ENCODE assay signal across 9 cellular contexts in genomic region chr7:148772297-148773089, GRCh38.
DNase-seq lines count a peak whose midpoint lies in the region; ATAC-seq, FAIRE-seq and TF ChIP-seq lines count a peak whose summit lies in the region.
"Had no signal": no experiment of that assay in that cellular context is flagged by ENCODE, and none has a peak within 500 bp of the region (broad histone marks: within the 10 kb centered on the region; RNA-seq: fewer than 3 reads in every experiment).

No MANE protein-coding gene starts in this region.

- DNase-seq in D721Med (ENCODE audit: insufficient read length, low spot score) (peak; percentile 37), NCI-H524 (lab: John Stamatoyannopoulos, UW) (peak; percentile 32 to 83), brain microvascular endothelial cell (peak; percentile 94), retina (peak; percentile 11), DMS114 treated with DMSO at 0.1 percent for 48 hours (lab: John Stamatoyannopoulos, UW; ENCODE audit: unreplicated experiment) (no peak), NCI-H1436 treated with DMSO at 0.1 percent for 48 hours (lab: John Stamatoyannopoulos, UW) (no peak)
- DNase-seq: left cardiac atrium had no signal

- FAIRE-seq in D721Med (lab: Jason Lieb, UNC): no peak

- peaks cover 7% of the 10 kb centered on the region for H3K36me3 ChIP-seq in brain microvascular endothelial cell (replicated peaks)

- TF ChIP-seq CTCF in D721Med (IDR thresholded peaks at IDR 0.05; ENCODE audit: insufficient read depth, missing control alignments): no peak
- no peak for TF ChIP-seq CTCF in brain microvascular endothelial cell (IDR thresholded peaks at IDR 0.05; ENCODE audit: low read depth, low read length, missing control alignments)

- H3K27ac ChIP-seq in brain microvascular endothelial cell: peak overlapping the region; percentile 52

- no peak overlapping the region for H3K4me3 ChIP-seq in brain microvascular endothelial cell (ENCODE audit: low read depth, low read length)

- H3K27me3 ChIP-seq in brain microvascular endothelial cell (replicated peaks): no peaks in the 10 kb centered on the region

- in situ Hi-C loops in brain microvascular endothelial cell (cut with HindIII; ENCODE audit: low pct_ligation_motif_present, low sequenced_read_pairs): no loop called here

- ATAC-seq in GM21447 (IDR thresholded peaks at IDR 0.05; ENCODE audit: unreplicated experiment) (no peak), GM19463 (IDR thresholded peaks at IDR 0.05; ENCODE audit: unreplicated experiment) (no peak)

Comparison
In these comparisons a context has a peak if more than half of its experiments do, and no peak if none do; other contexts are left out.
1. DNase-seq: peak in D721Med (single experiment), NCI-H524 (2 of 2), brain microvascular endothelial cell (single experiment) and retina (single experiment); none in DMS114 treated with DMSO at 0.1 percent for 48 hours (single experiment) and NCI-H1436 treated with DMSO at 0.1 percent for 48 hours (single experiment).